Comparison of ENCODE assay signal across 17 cellular contexts in genomic region chr15:23647001-23647295, GRCh38. TPM values are rescaled to one million over a fixed set of nuclear protein-coding genes. Genes with fewer than 3 reads are reported as not detected.
DNase-seq lines count a peak whose midpoint lies in the region; ATAC-seq and TF ChIP-seq lines count a peak whose summit lies in the region.
"Had no signal": no experiment of that assay in that cellular context is flagged by ENCODE, and none has a peak within 500 bp of the region (broad histone marks: within the 10 kb centered on the region; RNA-seq: fewer than 3 reads in every experiment).

No MANE protein-coding gene starts in this region.

- H3K79me2 ChIP-seq in hepatocyte: no peaks in the 10 kb centered on the region

- intact Hi-C loops in mucosa of descending colon (cut with DNase I, micrococcal nuclease): loop anchor here (5.0 to 10.0 kb wide), 2 partner anchors 218 to 230 kb away; no protein-coding TSS in a partner anchor

- no peak overlapping the region for H3K18ac ChIP-seq in neuronal stem cell (ENCODE audit: low read length)

- no peaks in the 10 kb centered on the region for H4K20me1 ChIP-seq in hepatocyte (ENCODE audit: insufficient read depth, poor library complexity, severe bottlenecking)

- no peak overlapping the region for H4K8ac ChIP-seq in neuronal stem cell (ENCODE audit: low read depth, low read length)

- ATAC-seq in mucosa of descending colon: no peak
- ATAC-seq in GM18517 (IDR thresholded peaks at IDR 0.05; ENCODE audit: unreplicated experiment): no peak
- ATAC-seq: stimulated activated naive B cell treated with anti-CD40 and anti-IgM and Interleukin-4, amounts not matched to agents 10 μg/mL and 1 μg/mL and 100 μg/mL, for 72 hours had no signal

- H3K4me1 ChIP-seq in hepatocyte (ENCODE audit: insufficient read depth) (no peaks in the 10 kb centered on the region), neuronal stem cell (ENCODE audit: control insufficient read depth in 2 of 2, insufficient read depth in 1 of 2, low read depth in 1 of 2, low read length in 2 of 2) (peaks cover 2 to 6% of the 10 kb centered on the region in 2 donors), mucosa of descending colon (ENCODE audit: low read depth) (no peaks in the 10 kb centered on the region)

- no peaks in the 10 kb centered on the region for H3K27me3 ChIP-seq in hepatocyte
- no peaks in the 10 kb centered on the region for H3K27me3 ChIP-seq in neuronal stem cell (ENCODE audit: control insufficient read depth in 3 of 3, insufficient read depth in 3 of 3, low read depth in 1 of 3, low read length in 3 of 3)

- no peak overlapping the region for H2BK15ac ChIP-seq in neuronal stem cell (ENCODE audit: low read length)

- no peak for DNase-seq in AG04449 (ENCODE audit: low read depth, low spot score)
- DNase-seq in Jurkat, Clone E6-1 (ENCODE audit: low read depth, low spot score): no peak
- no peak for DNase-seq in hepatocyte (ENCODE audit: low spot score)
- DNase-seq in neuronal stem cell (ENCODE audit: low spot score): no peak
- no peak for DNase-seq in G401 (ENCODE audit: low spot score)
- DNase-seq in T1000 (lab: John Stamatoyannopoulos, UW): no peak
- no peak for DNase-seq in mucosa of descending colon
- DNase-seq: activated effector memory CD4-positive, alpha-beta T cell treated with Interleukin-2 at 50 U/mL for 16 hours; GF-D8; HFFc6; KG1; NCI-H2227 treated with DMSO at 0.1 percent for 48 hours; NK-92 treated with Interleukin-12 subunit alpha and Interleukin-12 subunit beta, amount 100 ng/mL, for 24 hours; stimulated activated naive B cell treated with anti-CD40 and anti-IgM and Interleukin-4, amounts not matched to agents 10 μg/mL and 1 μg/mL and 100 μg/mL, for 72 hours had no signal

- H3K36me3 ChIP-seq in hepatocyte (replicated peaks; ENCODE audit: insufficient read depth, low read depth) (no peaks in the 10 kb centered on the region), neuronal stem cell (replicated peaks in 1 of 2; ENCODE audit: control insufficient read depth in 2 of 2, insufficient read depth in 2 of 2, low read length in 2 of 2) (no peaks in the 10 kb centered on the region), mucosa of descending colon (ENCODE audit: low read depth) (no peaks in the 10 kb centered on the region)

- CTCF ChIA-PET in AG04449 (lab: Yijun Ruan, JAX): no interaction called here

- H3K4ac ChIP-seq in neuronal stem cell (ENCODE audit: low read length): no peak overlapping the region

- H3K9ac ChIP-seq in neuronal stem cell (ENCODE audit: low read depth, low read length, poor library complexity): no peak overlapping the region

- no peaks in the 10 kb centered on the region for H3K9me2 ChIP-seq in hepatocyte (replicated peaks; ENCODE audit: insufficient read depth)

- no peak overlapping the region for H4K91ac ChIP-seq in neuronal stem cell (ENCODE audit: low read depth, low read length, poor library complexity)

- POLR2A ChIA-PET in AG04449 (lab: Yijun Ruan, JAX): no interaction called here

- no peak overlapping the region for H2AK5ac ChIP-seq in neuronal stem cell (ENCODE audit: low read depth, low read length)

- H2BK12ac ChIP-seq in neuronal stem cell (ENCODE audit: low read length): no peak overlapping the region

- H2BK5ac ChIP-seq in neuronal stem cell (ENCODE audit: low read length): no peak overlapping the region

- H3K27ac ChIP-seq in hepatocyte (no peak overlapping the region), neuronal stem cell (replicated peaks; ENCODE audit: low read length) (no peak overlapping the region)

- in situ Hi-C loops in G401 (cut with HindIII; ENCODE audit: low sequenced_read_pairs): no loop called here

- peak overlapping the region; percentile 79 for H3K4me2 ChIP-seq in hepatocyte
- peak overlapping the region; percentile 54 for H3K4me2 ChIP-seq in neuronal stem cell (ENCODE audit: insufficient read depth, low read length, poor library complexity, severe bottlenecking)

- 89% methylated on average over 8 of the region's 17 CpGs for WGBS in hepatocyte (ENCODE audit: low lambda C conversion rate, missing lambda C conversion rate)
- no CpG with 5 or more reads among the region's 17 CpGs for WGBS in neuronal stem cell (ENCODE audit: extremely low coverage in 2 of 2, insufficient read length in 2 of 2, insufficient replicate concordance in 1 of 2), 2 donors

- H3K23ac ChIP-seq in neuronal stem cell (ENCODE audit: low read depth, low read length, poor library complexity): no peak overlapping the region

- H3K79me1 ChIP-seq in neuronal stem cell (ENCODE audit: low read depth, low read length): no peaks in the 10 kb centered on the region

- TF ChIP-seq CTCF in AG04449 (IDR thresholded peaks at IDR 0.05; ENCODE audit: insufficient read depth, low read length, missing control alignments): no peak
- no peak for TF ChIP-seq CTCF in hepatocyte (IDR thresholded peaks at IDR 0.05; ENCODE audit: poor library complexity)
- no peak for TF ChIP-seq CTCF in mucosa of descending colon (IDR thresholded peaks at IDR 0.05)

- H3K14ac ChIP-seq in neuronal stem cell (ENCODE audit: low read length): no peak overlapping the region

- H3K4me3 ChIP-seq in AG04449 (ENCODE audit: low read depth, low read length): peak overlapping the region; percentile 49
- peak overlapping the region; percentile 45; the same call in 1 of the 2 replicates for H3K4me3 ChIP-seq in Jurkat, Clone E6-1 (ENCODE audit: low read length)
- peak overlapping the region; percentile 55 for H3K4me3 ChIP-seq in hepatocyte
- peak overlapping the region; percentile 59 to 90 for H3K4me3 ChIP-seq in neuronal stem cell (ENCODE audit: low read length in 2 of 2)
- no peak overlapping the region for H3K4me3 ChIP-seq in mucosa of descending colon

- no peak overlapping the region for H2BK120ac ChIP-seq in neuronal stem cell (ENCODE audit: low read depth, low read length)

- H3K9me3 ChIP-seq in hepatocyte (ENCODE audit: low read depth) (no peaks in the 10 kb centered on the region), neuronal stem cell (replicated peaks in 1 of 2; ENCODE audit: control insufficient read depth in 2 of 2, insufficient read depth in 1 of 2, low read depth in 1 of 2, low read length in 2 of 2) (peaks cover 0 to 9% of the 10 kb centered on the region in 2 donors), mucosa of descending colon (no peaks in the 10 kb centered on the region)

- H2AFZ ChIP-seq in hepatocyte: no peak overlapping the region
- H2AFZ ChIP-seq in neuronal stem cell (ENCODE audit: low read length): peak overlapping the region; percentile 74

RNA-seq across cellular contexts. Expression of gene MAGEL2, which starts 0.7 kb away (rescaled TPM):
- polyA plus RNA-seq in Jurkat, Clone E6-1 (2012; ENCODE audit: insufficient read depth, insufficient read length): 1.9 TPM
- 3.1 and 5.4 TPM in 2 replicates for total RNA-seq in hepatocyte
- polyA plus RNA-seq in hepatocyte: 15.6 and 16.0 TPM in 2 replicates
- 3.0 TPM for polyA plus RNA-seq in neuronal stem cell (2013, experiment 1 of 2)
- 3.0 TPM for polyA plus RNA-seq in neuronal stem cell (2013, experiment 2 of 2)
- total RNA-seq in G401 (2014; rRNA removed; shearing (Covaris generic)): not detected in 2 replicates
- under 1 TPM in 2 of 3 donors, not detected in 1; 0.10 to 0.54 TPM for total RNA-seq in mucosa of descending colon
- total RNA-seq: lung microvascular endothelial cell; T-helper 1 cell treated with Interleukin-12 subunit alpha and Interleukin-12 subunit beta and Interleukin-4 antibody, amounts not matched to agents 30 ng/mL and 1 ng/mL, for 36 hours had no signal

RNA-seq across cellular contexts. Expression of gene NDN, which starts 40.2 kb away (rescaled TPM):
- 30.6 TPM for polyA plus RNA-seq in Jurkat, Clone E6-1 (2012; ENCODE audit: insufficient read depth, insufficient read length)
- total RNA-seq in hepatocyte (168 and 191 TPM in 2 replicates), mucosa of descending colon (10 to 100 TPM; 13.4 to 49.8 (median 21.8) TPM)
- 211 and 215 TPM in 2 replicates for polyA plus RNA-seq in hepatocyte
- 89.4 TPM for polyA plus RNA-seq in neuronal stem cell (2013, experiment 1 of 2)
- 87.4 TPM for polyA plus RNA-seq in neuronal stem cell (2013, experiment 2 of 2)
- 1.9 and 2.4 TPM in 2 replicates for total RNA-seq in G401 (2014; rRNA removed; shearing (Covaris generic))
- total RNA-seq: HFFc6 had no signal
